In genomic region chr21:45554477-45555175, GRCh38 we compare ENCODE assay signal across 8 cellular contexts.
DNase-seq lines count a peak whose midpoint lies in the region; ATAC-seq and TF ChIP-seq lines count a peak whose summit lies in the region.

No MANE protein-coding gene starts in this region.

- H3K4me3 ChIP-seq in choroid plexus epithelial cell (ENCODE audit: low read depth, low read length) = peak overlapping the region; percentile 69

- TF ChIP-seq CTCF in choroid plexus epithelial cell (conservative IDR thresholded peaks at IDR 0.05; ENCODE audit: low read depth, low read length) = peak; percentile 61

- ATAC-seq in HG02642 (IDR thresholded peaks at IDR 0.05; ENCODE audit: poor library complexity, unreplicated experiment) = peak; percentile 63

- DNase-seq in EL (peak; percentile 63), NCI-H2227 (lab: John Stamatoyannopoulos, UW; ENCODE audit: unreplicated experiment) (peak; percentile 87), choroid plexus epithelial cell (ENCODE audit: low read depth) (peak; percentile 68), left kidney (ENCODE audit: low read depth, low spot score) (peak; percentile 91), NCI-H2029 (lab: John Stamatoyannopoulos, UW) (no peak)
- DNase-seq in activated CD4-positive, alpha-beta T cell treated with anti-CD3 and anti-CD28 coated beads for 48 hours = peak; percentile 91
- peak; percentile 90 to 92 for DNase-seq in stimulated activated CD4-positive, alpha-beta T cell treated with anti-CD3 and anti-CD28 coated beads, Interleukin-2, amount 100 ng/mL, for 24 hours
